Comparison of ENCODE assay signal across 11 cellular contexts in genomic region chr16:30357085-30357714, GRCh38. TPM values are rescaled to one million over a fixed set of nuclear protein-coding genes. Genes with fewer than 3 reads are reported as not detected.
DNase-seq lines count a peak whose midpoint lies in the region; ATAC-seq and TF ChIP-seq lines count a peak whose summit lies in the region.
"Had no signal": no experiment of that assay in that cellular context is flagged by ENCODE, and none has a peak within 500 bp of the region (broad histone marks: within the 10 kb centered on the region; RNA-seq: fewer than 3 reads in every experiment).

No MANE protein-coding gene starts in this region.

- no peaks in the 10 kb centered on the region for H3K27me3 Mint-ChIP-seq in activated T-cell treated with anti-CD3 and anti-CD28 coated beads, Interleukin-2, amount 50 U/mL, for 24 hours
- H3K27me3 Mint-ChIP-seq in T-cell: no peaks in the 10 kb centered on the region
- no peaks in the 10 kb centered on the region for H3K27me3 Mint-ChIP-seq in stimulated activated memory B cell treated with anti-CD40 and anti-IgM and Interleukin-4, amounts not matched to agents 10 μg/mL and 1 μg/mL and 100 μg/mL, for 72 hours

- peak overlapping the region; percentile 67 for H3K27ac Mint-ChIP-seq in activated T-cell treated with anti-CD3 and anti-CD28 coated beads, Interleukin-2, amount 50 U/mL, for 24 hours
- H3K27ac Mint-ChIP-seq in T-cell: peak overlapping the region; percentile 58 to 76
- peak overlapping the region; percentile 95 for H3K27ac Mint-ChIP-seq in stimulated activated memory B cell treated with anti-CD40 and anti-IgM and Interleukin-4, amounts not matched to agents 10 μg/mL and 1 μg/mL and 100 μg/mL, for 72 hours

- H3K36me3 Mint-ChIP-seq in activated T-cell treated with anti-CD3 and anti-CD28 coated beads, Interleukin-2, amount 50 U/mL, for 24 hours (ENCODE audit: low read depth): peaks cover 87% of the 10 kb centered on the region
- H3K36me3 Mint-ChIP-seq in T-cell: peaks cover 9% of the 10 kb centered on the region
- H3K36me3 Mint-ChIP-seq in stimulated activated memory B cell treated with anti-CD40 and anti-IgM and Interleukin-4, amounts not matched to agents 10 μg/mL and 1 μg/mL and 100 μg/mL, for 72 hours: peaks cover 58% of the 10 kb centered on the region

- CTCF ChIA-PET in T-cell (lab: Charles Lee): interaction anchor here in 1 of 2 donors (2.7 kb wide), 1 partner anchor 14 kb away, joined by 9 read pairs; the partner anchor contains the start of gene TBC1D10B

- H3K4me3 Mint-ChIP-seq in activated T-cell treated with anti-CD3 and anti-CD28 coated beads, Interleukin-2, amount 50 U/mL, for 24 hours: no peak overlapping the region
- no peak overlapping the region for H3K4me3 Mint-ChIP-seq in T-cell
- H3K4me3 Mint-ChIP-seq in stimulated activated memory B cell treated with anti-CD40 and anti-IgM and Interleukin-4, amounts not matched to agents 10 μg/mL and 1 μg/mL and 100 μg/mL, for 72 hours: no peak overlapping the region

- H3K4me3 ChIP-seq in gastroesophageal sphincter (no peak overlapping the region), aorta (ENCODE audit: low read length in 2 of 2) (no peak overlapping the region)

- intact Hi-C loops in aorta (cut with DNase I): no loop called here

- 64 to 80% methylated on average over 1 to 2 of the region's 5 CpGs for WGBS in gastroesophageal sphincter (ENCODE audit: low coverage in 1 of 2), 2 donors
- WGBS in aorta, 2 donors: 66% methylated on average over 5 of the region's 5 CpGs

- no peaks in the 10 kb centered on the region for H3K9me3 Mint-ChIP-seq in activated T-cell treated with anti-CD3 and anti-CD28 coated beads, Interleukin-2, amount 50 U/mL, for 24 hours
- no peaks in the 10 kb centered on the region for H3K9me3 Mint-ChIP-seq in T-cell
- no peaks in the 10 kb centered on the region for H3K9me3 Mint-ChIP-seq in stimulated activated memory B cell treated with anti-CD40 and anti-IgM and Interleukin-4, amounts not matched to agents 10 μg/mL and 1 μg/mL and 100 μg/mL, for 72 hours

- H3K27ac ChIP-seq in gastroesophageal sphincter (peak overlapping the region in 3 of 4 donors; percentile 87 to 100 (median 94)), aorta (ENCODE audit: low read depth in 1 of 2, low read length in 2 of 2) (no peak overlapping the region)

- H3K36me3 ChIP-seq in gastroesophageal sphincter (peaks cover 0 to 76% of the 10 kb centered on the region in 2 donors), aorta (ENCODE audit: control insufficient read depth in 1 of 2, insufficient read depth in 2 of 2, low read length in 1 of 2) (peaks cover 0 to 4% of the 10 kb centered on the region in 2 donors)

- H3K4me1 ChIP-seq in gastroesophageal sphincter: peaks cover 3 to 42% (median 32%) of the 10 kb centered on the region in 3 donors
- H3K4me1 ChIP-seq in aorta (ENCODE audit: control insufficient read depth in 1 of 2, insufficient read depth in 2 of 2, low read length in 2 of 2): no peaks in the 10 kb centered on the region

- no peak for DNase-seq in activated T-cell treated with anti-CD3 and anti-CD28 coated beads, Interleukin-2, amount 50 U/mL, for 24 hours
- no peak for DNase-seq in activated T-cell treated with anti-CD3 and anti-CD28 coated beads, Interleukin-2, amount 50 U/mL, for 48 hours
- no peak for DNase-seq in T-cell
- DNase-seq in NCI-H748 (lab: John Stamatoyannopoulos, UW; ENCODE audit: unreplicated experiment): no peak
- no peak for DNase-seq in aorta
- DNase-seq in COLO668 (lab: John Stamatoyannopoulos, UW; ENCODE audit: unreplicated experiment): no peak
- DNase-seq: central memory CD4-positive, alpha-beta T cell; left cardiac atrium had no signal

- H3K27me3 ChIP-seq in gastroesophageal sphincter: no peaks in the 10 kb centered on the region
- H3K27me3 ChIP-seq in aorta (ENCODE audit: control insufficient read depth in 1 of 2, insufficient read depth in 2 of 2, low read length in 1 of 2): no peaks in the 10 kb centered on the region

- TF ChIP-seq CTCF in gastroesophageal sphincter (IDR thresholded peaks at IDR 0.05): no peak

- POLR2A ChIA-PET in T-cell (lab: Charles Lee): no interaction called here

- no peak for TF ChIP-seq EP300 in gastroesophageal sphincter (IDR thresholded peaks at IDR 0.05)

- TF ChIP-seq POLR2A in gastroesophageal sphincter (IDR thresholded peaks at IDR 0.05): no peak

- peaks cover 41% of the 10 kb centered on the region for H3K4me1 Mint-ChIP-seq in activated T-cell treated with anti-CD3 and anti-CD28 coated beads, Interleukin-2, amount 50 U/mL, for 24 hours (ENCODE audit: low read depth)
- H3K4me1 Mint-ChIP-seq in T-cell: peaks cover 30 to 33% (median 30%) of the 10 kb centered on the region in 3 donors
- peaks cover 46% of the 10 kb centered on the region for H3K4me1 Mint-ChIP-seq in stimulated activated memory B cell treated with anti-CD40 and anti-IgM and Interleukin-4, amounts not matched to agents 10 μg/mL and 1 μg/mL and 100 μg/mL, for 72 hours

- H3K9me3 ChIP-seq in gastroesophageal sphincter: no peaks in the 10 kb centered on the region
- H3K9me3 ChIP-seq in aorta (ENCODE audit: control insufficient read depth, low read length): no peaks in the 10 kb centered on the region

- ATAC-seq in T-cell (replicated peaks in 1 of 4) (no peak), gastroesophageal sphincter (no peak), aorta (ENCODE audit: low FRiP score) (no peak)
- ATAC-seq in stimulated activated memory B cell treated with anti-CD40 and anti-IgM and Interleukin-4, amounts not matched to agents 10 μg/mL and 1 μg/mL and 100 μg/mL, for 72 hours: no peak

RNA-seq across cellular contexts. Expression of gene CD2BP2, which starts 2.1 kb away (rescaled TPM):
- total RNA-seq in T-cell: 10 to 100 TPM; 38.9 to 80.3 (median 73.3) TPM
- 10 to 100 TPM; 43.1 to 68.1 (median 54.3) TPM for total RNA-seq in gastroesophageal sphincter
- total RNA-seq in aorta: 10 to 100 TPM; 42.6 to 51.3 TPM
- polyA plus RNA-seq in aorta: 10 to 100 TPM; 23.4 to 51.1 TPM

RNA-seq across cellular contexts. Expression of gene TBC1D10B, which starts 13.1 kb away (rescaled TPM):
- 10 to 100 TPM; 24.0 to 60.1 (median 52.5) TPM for total RNA-seq in T-cell
- total RNA-seq in gastroesophageal sphincter: 10 to 100 TPM; 17.1 to 40.9 (median 20.4) TPM
- total RNA-seq in aorta: 10 to 100 TPM; 30.7 to 38.0 TPM
- 10 to 100 TPM; 10.3 to 22.2 TPM for polyA plus RNA-seq in aorta

RNA-seq across cellular contexts. Expression of gene MYL11, which starts 17.4 kb away (rescaled TPM):
- total RNA-seq in T-cell (1 to 10 TPM in 2 of 5 donors, under 1 TPM in 1, not detected in 2; 0.91 to 1.3 (median 1.1) TPM), gastroesophageal sphincter (not detected), aorta (not detected)
- under 1 TPM in 1 of 2 donors, not detected in 1; 0.26 TPM for polyA plus RNA-seq in aorta
- total RNA-seq: left cardiac atrium, omental fat pad had no signal

RNA-seq across cellular contexts. Expression of gene SEPTIN1, which starts 25.2 kb away (rescaled TPM):
- total RNA-seq in T-cell: 100 to 1,000 TPM; 191 to 259 (median 229) TPM
- 1 to 10 TPM in 2 of 4 donors, under 1 TPM in 2; 0.59 to 2.2 (median 1.2) TPM for total RNA-seq in gastroesophageal sphincter
- 1 to 10 TPM; 2.8 to 6.1 TPM for total RNA-seq in aorta
- 1 to 10 TPM; 1.0 to 2.6 TPM for polyA plus RNA-seq in aorta

RNA-seq across cellular contexts. Expression of gene ZNF48, which starts 38.0 kb away (rescaled TPM):
- total RNA-seq in T-cell (10 to 100 TPM in 3 of 5 donors, 1 to 10 TPM in 2; 7.3 to 17.5 (median 16.4) TPM), gastroesophageal sphincter (10 to 100 TPM in 3 of 4 donors, 1 to 10 TPM in 1; 7.9 to 17.5 (median 12.2) TPM), aorta (1 to 10 TPM; 6.2 to 7.4 TPM)
- 1 to 10 TPM; 3.4 to 4.9 TPM for polyA plus RNA-seq in aorta

Comparison
In these comparisons a context has a peak if more than half of its experiments do, and no peak if none do; other contexts are left out.
1. H3K27ac ChIP-seq: peak in gastroesophageal sphincter (3 of 4); none in aorta (0 of 2).
2. Peak in every context shown above with its lines, with median percentiles within 50 percentile points of each other: H3K27ac Mint-ChIP-seq.